ENCODE assay signal across 13 cellular contexts in genomic region chrX:3771756-3772155, GRCh38. TPM values are rescaled to one million over a fixed set of nuclear protein-coding genes. Genes with fewer than 3 reads are reported as not detected.
DNase-seq lines count a peak whose midpoint lies in the region; ATAC-seq lines count a peak whose summit lies in the region.
"Had no signal": no experiment of that assay in that cellular context is flagged by ENCODE, and none has a peak within 500 bp of the region (broad histone marks: within the 10 kb centered on the region; RNA-seq: fewer than 3 reads in every experiment).

No MANE protein-coding gene starts in this region.

- intact Hi-C loops in Right ventricle myocardium superior (cut with DNase I), result no loop called here

- DNase-seq in DMS 273 treated with DMSO at 0.1 percent for 48 hours (lab: John Stamatoyannopoulos, UW) (peak; percentile 74), NCI-H2171 (lab: John Stamatoyannopoulos, UW) (peak; percentile 39), NCI-H524 treated with DMSO at 0.1 percent for 48 hours (lab: John Stamatoyannopoulos, UW) (peak; percentile 60), cerebellum (ENCODE audit: low spot score) (peak; percentile 75), SW480 (ENCODE audit: low spot score) (no peak), Right ventricle myocardium superior (no peak)
- DNase-seq: Calu3; CD4-positive, alpha-beta T cell; DND-41; GF-D8; GM23248; H7 had no signal

- ATAC-seq in GM21528 (IDR thresholded peaks at IDR 0.05; ENCODE audit: low FRiP score, unreplicated experiment) (no peak), Right ventricle myocardium superior (ENCODE audit: poor library complexity) (no peak)

RNA-seq across cellular contexts. Expression of gene PRKX, which starts 58.3 kb away (rescaled TPM):
- total RNA-seq in cerebellum, result 27.8 TPM
- 4.8 TPM for total RNA-seq in Right ventricle myocardium superior

Comparison
In these comparisons a context has a peak if more than half of its experiments do, and no peak if none do; other contexts are left out.
1. DNase-seq: peak in DMS 273 treated with DMSO at 0.1 percent for 48 hours (single experiment), NCI-H2171 (single experiment), NCI-H524 treated with DMSO at 0.1 percent for 48 hours (single experiment) and cerebellum (single experiment); none in SW480 (single experiment) and Right ventricle myocardium superior (single experiment).